Comparison of ENCODE assay signal across 8 cellular contexts in genomic region chr10:124671486-124672075, GRCh38.
DNase-seq lines count a peak whose midpoint lies in the region; ATAC-seq, FAIRE-seq and TF ChIP-seq lines count a peak whose summit lies in the region.

No MANE protein-coding gene starts in this region.

- POLR2A ChIA-PET in naive thymus-derived CD8-positive, alpha-beta T cell (lab: Charles Lee) = interaction anchor here (0.7 to 7.9 kb wide), 15 partner anchors 8 to 70 kb away, joined by 3 to 48 read pairs (median 5); no protein-coding TSS in a partner anchor

- peak; percentile 58 to 69 for ATAC-seq in naive thymus-derived CD8-positive, alpha-beta T cell
- ATAC-seq in HG03571 (IDR thresholded peaks at IDR 0.05; ENCODE audit: unreplicated experiment) = no peak

- no peak for FAIRE-seq in H54 (lab: Jason Lieb, UNC)

- H3K4me3 Mint-ChIP-seq in naive thymus-derived CD8-positive, alpha-beta T cell = peak overlapping the region; percentile 41 to 82 (median 74)

- H3K9me3 Mint-ChIP-seq in naive thymus-derived CD8-positive, alpha-beta T cell = no peaks in the 10 kb centered on the region

- H3K4me1 Mint-ChIP-seq in naive thymus-derived CD8-positive, alpha-beta T cell = peaks cover 44 to 93% (median 75%) of the 10 kb centered on the region in 4 donors

- no peak for TF ChIP-seq POLR2A in H54 (IDR thresholded peaks at IDR 0.05; ENCODE audit: low read depth, low read length)

- H3K27ac Mint-ChIP-seq in naive thymus-derived CD8-positive, alpha-beta T cell = peak overlapping the region; percentile 50 to 93 (median 86)

- H3K27me3 Mint-ChIP-seq in naive thymus-derived CD8-positive, alpha-beta T cell = no peaks in the 10 kb centered on the region

- H3K36me3 Mint-ChIP-seq in naive thymus-derived CD8-positive, alpha-beta T cell = no peaks in the 10 kb centered on the region

- DNase-seq in H54 (ENCODE audit: insufficient read length, low spot score) (peak; percentile 49), OCI-M1 (lab: John Stamatoyannopoulos, UW) (peak; percentile 39), epidermal melanocyte (ENCODE audit: insufficient read length, low spot score) (peak; percentile 92), NCI-H187 treated with DMSO at 0.1 percent for 48 hours (lab: John Stamatoyannopoulos, UW) (no peak), LoVo (ENCODE audit: low spot score) (no peak)
- peak in 4 of 10 donors; percentile 16 to 61 (median 44) for DNase-seq in naive thymus-derived CD8-positive, alpha-beta T cell
- no peak for DNase-seq in stimulated activated CD4-positive, alpha-beta T cell treated with anti-CD3 and anti-CD28 coated beads, Interleukin-4, amount 100 ng/mL, for 24 hours

Comparison
In these comparisons a context has a peak if more than half of its experiments do, and no peak if none do; other contexts are left out.
1. DNase-seq: peak in H54 (single experiment), OCI-M1 (single experiment) and epidermal melanocyte (single experiment); none in NCI-H187 treated with DMSO at 0.1 percent for 48 hours (single experiment), stimulated activated CD4-positive, alpha-beta T cell treated with anti-CD3 and anti-CD28 coated beads, Interleukin-4, amount 100 ng/mL, for 24 hours (single experiment) and LoVo (single experiment).